ENCODE assay signal across 11 cellular contexts in the genomic region with DNA sequence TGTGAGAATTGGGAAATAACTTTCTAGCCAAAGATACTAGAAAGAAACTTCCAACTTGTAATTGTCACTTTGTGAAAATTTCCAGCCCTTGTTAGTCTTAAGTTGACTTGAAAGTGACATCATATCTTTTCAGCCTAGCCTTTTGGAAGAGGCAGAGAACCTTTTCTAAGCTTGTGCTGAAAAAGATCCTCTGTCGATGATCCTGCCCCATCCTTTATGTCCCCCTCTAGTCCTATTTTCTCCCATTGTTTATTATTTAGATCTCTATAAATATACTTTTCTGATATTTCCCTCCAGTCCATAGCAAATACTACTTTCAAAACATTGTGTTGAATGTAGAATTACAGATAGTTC. TPM values are rescaled to one million over a fixed set of nuclear protein-coding genes. Genes with fewer than 3 reads are reported as not detected.
DNase-seq lines count a peak whose midpoint lies in the region; ATAC-seq and TF ChIP-seq lines count a peak whose summit lies in the region.
"Had no signal": no experiment of that assay in that cellular context is flagged by ENCODE, and none has a peak within 500 bp of the region (broad histone marks: within the 10 kb centered on the region; RNA-seq: fewer than 3 reads in every experiment).

No MANE protein-coding gene starts in this region.

- H3K9me3 ChIP-seq in SK-N-SH (no peaks in the 10 kb centered on the region), iPS-15b (ENCODE audit: control insufficient read depth, insufficient read depth, low read length) (no peaks in the 10 kb centered on the region), stomach (no peaks in the 10 kb centered on the region)

- H3K4me1 Mint-ChIP-seq in activated T-helper 17 cell treated with anti-CD3 and anti-CD28 coated beads, Interleukin-2, amount 50 U/mL, for 72 hours: peaks cover 32% of the 10 kb centered on the region

- POLR2A ChIA-PET in SK-N-SH (lab: Yijun Ruan, JAX): no interaction called here

- peaks cover 39% of the 10 kb centered on the region for H3K79me2 ChIP-seq in SK-N-SH (ENCODE audit: insufficient read depth)

- TF ChIP-seq CTCF in SK-N-SH (IDR thresholded peaks at IDR 0.05) (no peak), stomach (IDR thresholded peaks at IDR 0.05) (no peak)

- intact Hi-C loops in stomach (cut with DNase I; ENCODE audit: low total_unique reads): no loop called here

- H3F3A ChIP-seq in SK-N-SH (replicated peaks; ENCODE audit: insufficient read depth): peaks cover 2% of the 10 kb centered on the region

- H3K27me3 ChIP-seq in SK-N-SH (ENCODE audit: insufficient read depth) (no peaks in the 10 kb centered on the region), iPS-15b (ENCODE audit: control insufficient read depth, insufficient read depth, low read length) (peaks cover 27% of the 10 kb centered on the region), stomach (no peaks in the 10 kb centered on the region)

- DNase-seq in SK-N-SH: no peak
- no peak for DNase-seq in stomach
- DNase-seq in NCI-H226: no peak
- no peak for DNase-seq in NCI-H345 (lab: John Stamatoyannopoulos, UW)
- no peak for DNase-seq in stimulated activated CD4-positive, alpha-beta T cell treated with anti-CD3 and anti-CD28 coated beads, Interleukin-4, amount 100 ng/mL, for 1 hour
- DNase-seq: foreskin melanocyte; Kasumi-1; stimulated activated CD4-positive, alpha-beta T cell treated with anti-CD3 and anti-CD28 coated beads, Interleukin-4, amount 100 ng/mL, for 24 hours had no signal

- H3K9ac ChIP-seq in SK-N-SH (no peak overlapping the region), iPS-15b (ENCODE audit: low read depth, low read length) (no peak overlapping the region)

- no peak overlapping the region for H3K27ac ChIP-seq in SK-N-SH (ENCODE audit: low read depth in 2 of 2, low read length in 1 of 2)
- H3K27ac ChIP-seq in stomach: peak overlapping the region in 4 of 5 donors; percentile 80 to 94 (median 90)

- peak overlapping the region; percentile 93 for H3K4me3 Mint-ChIP-seq in activated T-helper 17 cell treated with anti-CD3 and anti-CD28 coated beads, Interleukin-2, amount 50 U/mL, for 72 hours

- H3K4me3 ChIP-seq in SK-N-SH (ENCODE audit: low read depth in 2 of 2, low read length in 1 of 2): peak overlapping the region in 1 of 2 experiments; percentile 100; a peak in 1 of 4 replicates
- H3K4me3 ChIP-seq in iPS-15b (ENCODE audit: low read depth, low read length): peak overlapping the region; percentile 91
- H3K4me3 ChIP-seq in stomach: peak overlapping the region; percentile 78 to 99 (median 88)

- peaks cover 26% of the 10 kb centered on the region for H3K36me3 Mint-ChIP-seq in activated T-helper 17 cell treated with anti-CD3 and anti-CD28 coated beads, Interleukin-2, amount 50 U/mL, for 72 hours (ENCODE audit: low read depth)

- no peak for TF ChIP-seq RAD21 in SK-N-SH (IDR thresholded peaks at IDR 0.05; ENCODE audit: low read length)

- peak overlapping the region; percentile 92 for H3K27ac Mint-ChIP-seq in activated T-helper 17 cell treated with anti-CD3 and anti-CD28 coated beads, Interleukin-2, amount 50 U/mL, for 72 hours

- WGBS in SK-N-SH (ENCODE audit: low lambda C conversion rate): 100% methylated on average over 1 of the region's 1 CpG
- 55 to 69% (median 58%) methylated on average over 1 of the region's 1 CpG for WGBS in stomach, 5 donors

- no peak overlapping the region for H2AFZ ChIP-seq in SK-N-SH (ENCODE audit: low read depth)

- H3K9me2 ChIP-seq in SK-N-SH: no peaks in the 10 kb centered on the region

- ATAC-seq in SK-N-SH treated with all-trans-retinoic acid at 6 μM for 48 hours: no peak
- ATAC-seq in activated T-helper 17 cell treated with anti-CD3 and anti-CD28 coated beads, Interleukin-2, amount 50 U/mL, for 72 hours (replicated peaks): no peak

- no peaks in the 10 kb centered on the region for H3K9me3 Mint-ChIP-seq in activated T-helper 17 cell treated with anti-CD3 and anti-CD28 coated beads, Interleukin-2, amount 50 U/mL, for 72 hours

- peak overlapping the region; percentile 93; the same call in 1 of the 2 replicates for H3K4me2 ChIP-seq in SK-N-SH

- no peak for TF ChIP-seq EP300 in SK-N-SH (IDR thresholded peaks at IDR 0.05; ENCODE audit: borderline replicate concordance in 1 of 2, low read depth in 1 of 2, low read length in 1 of 2)
- TF ChIP-seq EP300 in stomach (IDR thresholded peaks at IDR 0.05): no peak

- CTCF ChIA-PET in SK-N-SH (lab: Yijun Ruan, JAX): interaction anchor here (0.8 to 4.3 kb wide), 6 partner anchors 13 to 427 kb away, joined by 3 to 26 read pairs (median 6); no protein-coding TSS in a partner anchor

- no peak for TF ChIP-seq POLR2A in stomach (IDR thresholded peaks at IDR 0.05)

- H4K20me1 ChIP-seq in SK-N-SH (ENCODE audit: insufficient read depth): no peaks in the 10 kb centered on the region

- peaks cover 5 to 17% of the 10 kb centered on the region in 2 experiments; a peak in 1 of 4 replicates for H3K4me1 ChIP-seq in SK-N-SH (ENCODE audit: control insufficient read depth in 1 of 2, insufficient read depth in 2 of 2, low read depth in 1 of 2, low read length in 1 of 2)
- peaks cover 20% of the 10 kb centered on the region for H3K4me1 ChIP-seq in iPS-15b (ENCODE audit: control insufficient read depth, insufficient read depth, low read length)
- peaks cover 13 to 75% (median 53%) of the 10 kb centered on the region in 4 donors for H3K4me1 ChIP-seq in stomach

- H3K27me3 Mint-ChIP-seq in activated T-helper 17 cell treated with anti-CD3 and anti-CD28 coated beads, Interleukin-2, amount 50 U/mL, for 72 hours: no peaks in the 10 kb centered on the region

- H3K36me3 ChIP-seq in SK-N-SH (replicated peaks in 1 of 2; ENCODE audit: control insufficient read depth in 1 of 2, insufficient read depth in 2 of 2, low read length in 1 of 2): no peaks in the 10 kb centered on the region
- H3K36me3 ChIP-seq in iPS-15b (ENCODE audit: control insufficient read depth, insufficient read depth, low read length): no peaks in the 10 kb centered on the region
- H3K36me3 ChIP-seq in stomach: no peaks in the 10 kb centered on the region

TF ChIP-seq in SK-N-SH, 30 proteins besides CTCF, POLR2A, EP300 and RAD21:
- no peak for TF ChIP-seq TEAD4 (IDR thresholded peaks at IDR 0.05; ENCODE audit: borderline replicate concordance, insufficient read depth)
- no peak for TF ChIP-seq NFIC (IDR thresholded peaks at IDR 0.05; ENCODE audit: borderline replicate concordance)
- TF ChIP-seq, protein P1, sequence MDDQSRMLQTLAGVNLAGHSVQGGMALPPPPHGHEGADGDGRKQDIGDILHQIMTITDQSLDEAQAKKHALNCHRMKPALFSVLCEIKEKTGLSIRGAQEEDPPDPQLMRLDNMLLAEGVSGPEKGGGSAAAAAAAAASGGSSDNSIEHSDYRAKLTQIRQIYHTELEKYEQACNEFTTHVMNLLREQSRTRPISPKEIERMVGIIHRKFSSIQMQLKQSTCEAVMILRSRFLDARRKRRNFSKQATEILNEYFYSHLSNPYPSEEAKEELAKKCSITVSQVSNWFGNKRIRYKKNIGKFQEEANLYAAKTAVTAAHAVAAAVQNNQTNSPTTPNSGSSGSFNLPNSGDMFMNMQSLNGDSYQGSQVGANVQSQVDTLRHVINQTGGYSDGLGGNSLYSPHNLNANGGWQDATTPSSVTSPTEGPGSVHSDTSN (IDR thresholded peaks at IDR 0.05): no peak
- no peak for TF ChIP-seq MXI1 (IDR thresholded peaks at IDR 0.05; ENCODE audit: low read depth, low read length)

TF ChIP-seq in SK-N-SH treated with all-trans-retinoic acid at 6 μM for 48 hours, 23 proteins besides CTCF, POLR2A, EP300 and RAD21 (continues in another document):
- no peak for TF ChIP-seq ZNF8 (CRISPR knock-in tag; IDR thresholded peaks at IDR 0.05)
- TF ChIP-seq ISL1 (CRISPR knock-in tag; IDR thresholded peaks at IDR 0.05): no peak
- TF ChIP-seq, protein P2, sequence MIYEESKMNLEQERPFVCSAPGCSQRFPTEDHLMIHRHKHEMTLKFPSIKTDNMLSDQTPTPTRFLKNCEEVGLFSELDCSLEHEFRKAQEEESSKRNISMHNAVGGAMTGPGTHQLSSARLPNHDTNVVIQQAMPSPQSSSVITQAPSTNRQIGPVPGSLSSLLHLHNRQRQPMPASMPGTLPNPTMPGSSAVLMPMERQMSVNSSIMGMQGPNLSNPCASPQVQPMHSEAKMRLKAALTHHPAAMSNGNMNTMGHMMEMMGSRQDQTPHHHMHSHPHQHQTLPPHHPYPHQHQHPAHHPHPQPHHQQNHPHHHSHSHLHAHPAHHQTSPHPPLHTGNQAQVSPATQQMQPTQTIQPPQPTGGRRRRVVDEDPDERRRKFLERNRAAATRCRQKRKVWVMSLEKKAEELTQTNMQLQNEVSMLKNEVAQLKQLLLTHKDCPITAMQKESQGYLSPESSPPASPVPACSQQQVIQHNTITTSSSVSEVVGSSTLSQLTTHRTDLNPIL (CRISPR knock-in tag; IDR thresholded peaks at IDR 0.05; ENCODE audit: low read depth): no peak
- no peak for TF ChIP-seq ARNTL (CRISPR knock-in tag; IDR thresholded peaks at IDR 0.05; ENCODE audit: borderline replicate concordance, low read depth)
- TF ChIP-seq, protein P3, sequence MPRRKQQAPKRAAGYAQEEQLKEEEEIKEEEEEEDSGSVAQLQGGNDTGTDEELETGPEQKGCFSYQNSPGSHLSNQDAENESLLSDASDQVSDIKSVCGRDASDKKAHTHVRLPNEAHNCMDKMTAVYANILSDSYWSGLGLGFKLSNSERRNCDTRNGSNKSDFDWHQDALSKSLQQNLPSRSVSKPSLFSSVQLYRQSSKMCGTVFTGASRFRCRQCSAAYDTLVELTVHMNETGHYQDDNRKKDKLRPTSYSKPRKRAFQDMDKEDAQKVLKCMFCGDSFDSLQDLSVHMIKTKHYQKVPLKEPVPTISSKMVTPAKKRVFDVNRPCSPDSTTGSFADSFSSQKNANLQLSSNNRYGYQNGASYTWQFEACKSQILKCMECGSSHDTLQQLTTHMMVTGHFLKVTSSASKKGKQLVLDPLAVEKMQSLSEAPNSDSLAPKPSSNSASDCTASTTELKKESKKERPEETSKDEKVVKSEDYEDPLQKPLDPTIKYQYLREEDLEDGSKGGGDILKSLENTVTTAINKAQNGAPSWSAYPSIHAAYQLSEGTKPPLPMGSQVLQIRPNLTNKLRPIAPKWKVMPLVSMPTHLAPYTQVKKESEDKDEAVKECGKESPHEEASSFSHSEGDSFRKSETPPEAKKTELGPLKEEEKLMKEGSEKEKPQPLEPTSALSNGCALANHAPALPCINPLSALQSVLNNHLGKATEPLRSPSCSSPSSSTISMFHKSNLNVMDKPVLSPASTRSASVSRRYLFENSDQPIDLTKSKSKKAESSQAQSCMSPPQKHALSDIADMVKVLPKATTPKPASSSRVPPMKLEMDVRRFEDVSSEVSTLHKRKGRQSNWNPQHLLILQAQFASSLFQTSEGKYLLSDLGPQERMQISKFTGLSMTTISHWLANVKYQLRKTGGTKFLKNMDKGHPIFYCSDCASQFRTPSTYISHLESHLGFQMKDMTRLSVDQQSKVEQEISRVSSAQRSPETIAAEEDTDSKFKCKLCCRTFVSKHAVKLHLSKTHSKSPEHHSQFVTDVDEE (CRISPR knock-in tag; IDR thresholded peaks at IDR 0.05): no peak
- no peak for TF ChIP-seq ZFP30 (CRISPR knock-in tag; IDR thresholded peaks at IDR 0.05)

RNA-seq across cellular contexts. Expression of a gene that starts 2.8 kb away (rescaled TPM):
- polyA plus RNA-seq in SK-N-SH (2012; rRNA removed): 12.7 and 18.6 TPM in 2 replicates
- 7.7 and 8.4 TPM in 2 replicates for polyA plus RNA-seq in SK-N-SH (2012; cell fraction: cytosol; rRNA removed)
- 14.7 and 29.8 TPM in 2 replicates for polyA plus RNA-seq in SK-N-SH (2012; cell fraction: nucleus; rRNA removed)
- 10 to 100 TPM; 36.2 to 61.7 TPM for total RNA-seq in activated T-helper 17 cell treated with anti-CD3 and anti-CD28 coated beads, Interleukin-2, amount 50 U/mL, for 72 hours
- total RNA-seq in stomach: 100 to 1,000 TPM in 1 of 5 donors, 10 to 100 TPM in 3, 1 to 10 TPM in 1; 9.7 to 192 (median 30.1) TPM
- 1 to 10 TPM; 2.3 to 5.5 (median 3.1) TPM for polyA plus RNA-seq in stomach

Comparison
In these comparisons a context has a peak if more than half of its experiments do, and no peak if none do; other contexts are left out.
1. H3K27ac ChIP-seq: peak in stomach (4 of 5); none in SK-N-SH (0 of 2).